27 cellular contexts compared by ENCODE assay signal in genomic region chr22:32561756-32562155, GRCh38.
"Had no signal": no experiment of that assay in that cellular context is flagged by ENCODE, and none has a peak within 500 bp of the region (broad histone marks: within the 10 kb centered on the region; RNA-seq: fewer than 3 reads in every experiment).

No MANE protein-coding gene starts in this region.

- ATAC-seq: gastroesophageal sphincter; natural killer cell treated with Interleukin-12 subunit alpha and Interleukin-12 subunit beta and Interleukin-15 and Interleukin-18, amount 100 ng/mL, for 72 hours; stimulated activated memory B cell treated with anti-CD40 and anti-IgM and Interleukin-4, amounts not matched to agents 10 μg/mL and 1 μg/mL and 100 μg/mL, for 72 hours; stimulated activated naive CD8-positive, alpha-beta T cell treated with anti-CD3 and anti-CD28 coated beads, Interleukin-15, amount 100 ng/mL, for 72 hours had no signal

- H3K27ac ChIP-seq: brain microvascular endothelial cell, hepatocyte, right lobe of liver had no signal

- H3K9me3 Mint-ChIP-seq: activated B cell treated with CpG ODN at 0.5 μM for 24 hours; activated T-helper 1 cell treated with anti-CD3 and anti-CD28 coated beads, Interleukin-12 subunit alpha, Interleukin-12 subunit beta, Interleukin-2, Interleukin-4 antibody, amounts not matched to agents 30 ng/mL and 10 ng/mL and 1 ng/mL, durations not matched to agents 14 hours and 24 hours and 36 hours; dendritic cell treated with granulocyte-macrophage colony-stimulating factor and Interleukin-4, amounts not matched to agents 40 ng/mL and 50 ng/mL, for 4 days; endodermal cell; natural killer cell treated with Interleukin-12 subunit alpha and Interleukin-12 subunit beta and Interleukin-15 and Interleukin-18, amount 100 ng/mL, for 72 hours; stimulated activated memory B cell treated with anti-CD40 and anti-IgM and Interleukin-4, amounts not matched to agents 10 μg/mL and 1 μg/mL and 100 μg/mL, for 72 hours; stimulated activated naive CD8-positive, alpha-beta T cell treated with anti-CD3 and anti-CD28 coated beads, Interleukin-15, amount 100 ng/mL, for 72 hours; T-helper 2 cell treated with Interferon-gamma antibody and Interleukin-4, amounts not matched to agents 5 μg/mL and 100 μg/mL, for 36 hours had no signal

- H3K4me3 ChIP-seq: gastroesophageal sphincter, hepatocyte, right lobe of liver, thyroid gland, uterus had no signal

- H3K9me3 ChIP-seq: gastroesophageal sphincter, right lobe of liver, thyroid gland, uterus had no signal

- H3K4me1 Mint-ChIP-seq: activated B cell treated with CpG ODN at 0.5 μM for 24 hours; endodermal cell; stimulated activated memory B cell treated with anti-CD40 and anti-IgM and Interleukin-4, amounts not matched to agents 10 μg/mL and 1 μg/mL and 100 μg/mL, for 72 hours; stimulated activated naive CD8-positive, alpha-beta T cell treated with anti-CD3 and anti-CD28 coated beads, Interleukin-15, amount 100 ng/mL, for 72 hours had no signal

- H3K4me2 ChIP-seq: hepatocyte had no signal

- H3K27me3 Mint-ChIP-seq: dendritic cell treated with granulocyte-macrophage colony-stimulating factor and Interleukin-4, amounts not matched to agents 40 ng/mL and 50 ng/mL, for 4 days had no signal

- H3K36me3 Mint-ChIP-seq: natural killer cell treated with Interleukin-12 subunit alpha and Interleukin-12 subunit beta and Interleukin-15 and Interleukin-18, amount 100 ng/mL, for 72 hours; stimulated activated memory B cell treated with anti-CD40 and anti-IgM and Interleukin-4, amounts not matched to agents 10 μg/mL and 1 μg/mL and 100 μg/mL, for 72 hours had no signal

- H3K4me3 Mint-ChIP-seq: activated B cell treated with CpG ODN at 0.5 μM for 24 hours; activated T-helper 1 cell treated with anti-CD3 and anti-CD28 coated beads, Interleukin-12 subunit alpha, Interleukin-12 subunit beta, Interleukin-2, Interleukin-4 antibody, amounts not matched to agents 30 ng/mL and 10 ng/mL and 1 ng/mL, durations not matched to agents 14 hours and 24 hours and 36 hours; dendritic cell treated with granulocyte-macrophage colony-stimulating factor and Interleukin-4, amounts not matched to agents 40 ng/mL and 50 ng/mL, for 4 days; endodermal cell; natural killer cell treated with Interleukin-12 subunit alpha and Interleukin-12 subunit beta and Interleukin-15 and Interleukin-18, amount 100 ng/mL, for 72 hours; stimulated activated memory B cell treated with anti-CD40 and anti-IgM and Interleukin-4, amounts not matched to agents 10 μg/mL and 1 μg/mL and 100 μg/mL, for 72 hours; stimulated activated naive CD8-positive, alpha-beta T cell treated with anti-CD3 and anti-CD28 coated beads, Interleukin-15, amount 100 ng/mL, for 72 hours; T-helper 2 cell treated with Interferon-gamma antibody and Interleukin-4, amounts not matched to agents 5 μg/mL and 100 μg/mL, for 36 hours had no signal

- H3K27me3 ChIP-seq: brain microvascular endothelial cell, gastroesophageal sphincter, hepatocyte, right lobe of liver, thyroid gland, uterus had no signal

- H2AFZ ChIP-seq: hepatocyte had no signal

- H3K4me1 ChIP-seq: right lobe of liver, uterus had no signal

- H3K36me3 ChIP-seq: brain microvascular endothelial cell, gastroesophageal sphincter, right lobe of liver, thyroid gland, uterus had no signal

- H3K79me2 ChIP-seq: hepatocyte had no signal

- H3K27ac Mint-ChIP-seq: activated B cell treated with CpG ODN at 0.5 μM for 24 hours; activated T-helper 1 cell treated with anti-CD3 and anti-CD28 coated beads, Interleukin-12 subunit alpha, Interleukin-12 subunit beta, Interleukin-2, Interleukin-4 antibody, amounts not matched to agents 30 ng/mL and 10 ng/mL and 1 ng/mL, durations not matched to agents 14 hours and 24 hours and 36 hours; dendritic cell treated with granulocyte-macrophage colony-stimulating factor and Interleukin-4, amounts not matched to agents 40 ng/mL and 50 ng/mL, for 4 days; endodermal cell; natural killer cell treated with Interleukin-12 subunit alpha and Interleukin-12 subunit beta and Interleukin-15 and Interleukin-18, amount 100 ng/mL, for 72 hours; stimulated activated memory B cell treated with anti-CD40 and anti-IgM and Interleukin-4, amounts not matched to agents 10 μg/mL and 1 μg/mL and 100 μg/mL, for 72 hours; stimulated activated naive CD8-positive, alpha-beta T cell treated with anti-CD3 and anti-CD28 coated beads, Interleukin-15, amount 100 ng/mL, for 72 hours; T-helper 2 cell treated with Interferon-gamma antibody and Interleukin-4, amounts not matched to agents 5 μg/mL and 100 μg/mL, for 36 hours had no signal

- DNase-seq: activated B cell treated with CpG ODN at 0.5 μM for 24 hours; activated CD4-positive, alpha-beta T cell treated with anti-CD3 and anti-CD28 coated beads, Interleukin-2, amount 50 U/mL, for 1 hour; activated gamma-delta T cell treated with Interleukin-2 at 50 U/mL for 16 hours; activated naive CD4-positive, alpha-beta T cell treated with anti-CD3 and anti-CD28 coated beads, Interleukin-2, amount 50 U/mL, for 16 hours; amniotic stem cell; brain microvascular endothelial cell; caudate nucleus; endodermal cell; islet precursor cell; mesenchymal stem cell; posterior cingulate gyrus; right lobe of liver; stimulated activated CD4-positive, alpha-beta T cell treated with anti-CD3 and anti-CD28 coated beads, Interleukin-1b, Interleukin-23, amount 100 ng/mL, for 48 hours; stimulated activated CD4-positive, alpha-beta T cell treated with anti-CD3 and anti-CD28 coated beads, Interleukin-4, amount 100 ng/mL, for 4 hours; stimulated activated CD8-positive, alpha-beta memory T cell treated with anti-CD3 and anti-CD28 coated beads, Interleukin-4, amount 100 ng/mL, for 48 hours; stimulated activated naive CD8-positive, alpha-beta T cell treated with anti-CD3 and anti-CD28 coated beads, Interleukin-15, amount 100 ng/mL, for 72 hours; substantia nigra; T-helper 1 cell; thyroid gland; uterus had no signal
